In genomic region chr9:83583151-83584014, GRCh38 we compare ENCODE assay signal across 8 cellular contexts. TPM values are rescaled to one million over a fixed set of nuclear protein-coding genes. Genes with fewer than 3 reads are reported as not detected.
DNase-seq lines count a peak whose midpoint lies in the region; ATAC-seq and TF ChIP-seq lines count a peak whose summit lies in the region.

No MANE protein-coding gene starts in this region.

- H3K9me3 ChIP-seq in GM23248 (ENCODE audit: low read depth) = no peaks in the 10 kb centered on the region

- H3K4me1 ChIP-seq in GM23248 (ENCODE audit: insufficient read depth) = no peaks in the 10 kb centered on the region

- WGBS in GM23248 (ENCODE audit: low coverage in 1 of 2, low lambda C conversion rate in 2 of 2, missing lambda C conversion rate in 2 of 2), 2 experiments = 51 to 53% methylated on average over 6 of the region's 6 CpGs

- H4K20me1 ChIP-seq in GM23248 (ENCODE audit: insufficient read depth) = no peaks in the 10 kb centered on the region

- peaks cover 7% of the 10 kb centered on the region for H3K4me1 Mint-ChIP-seq in activated CD4-positive, alpha-beta memory T cell treated with anti-CD3 and anti-CD28 coated beads for 36 hours (ENCODE audit: low read depth)
- H3K4me1 Mint-ChIP-seq in glutamatergic neuron (ENCODE audit: low read depth, unreplicated experiment) = no peaks in the 10 kb centered on the region

- CTCF ChIA-PET in activated CD4-positive, alpha-beta memory T cell treated with anti-CD3 and anti-CD28 coated beads for 36 hours (lab: Charles Lee) = no interaction called here

- H3K4me2 ChIP-seq in GM23248 (ENCODE audit: unreplicated experiment) = no peak overlapping the region

- POLR2A ChIA-PET in activated CD4-positive, alpha-beta memory T cell treated with anti-CD3 and anti-CD28 coated beads for 36 hours (lab: Charles Lee) = no interaction called here

- peaks cover 17% of the 10 kb centered on the region for H3K36me3 Mint-ChIP-seq in activated CD4-positive, alpha-beta memory T cell treated with anti-CD3 and anti-CD28 coated beads for 36 hours
- H3K36me3 Mint-ChIP-seq in glutamatergic neuron (ENCODE audit: unreplicated experiment) = peaks cover 3% of the 10 kb centered on the region

- peak; percentile 85 for TF ChIP-seq CTCF in glutamatergic neuron (IDR thresholded peaks at IDR 0.05; ENCODE audit: partially characterized antibody, unreplicated experiment)

- H3K27ac ChIP-seq in GM23248 = no peak overlapping the region

- no peaks in the 10 kb centered on the region for H3K36me3 ChIP-seq in GM23248 (ENCODE audit: low read depth)

- H3K27me3 Mint-ChIP-seq in activated CD4-positive, alpha-beta memory T cell treated with anti-CD3 and anti-CD28 coated beads for 36 hours = no peaks in the 10 kb centered on the region
- H3K27me3 Mint-ChIP-seq in glutamatergic neuron (ENCODE audit: unreplicated experiment) = no peaks in the 10 kb centered on the region

- H2AFZ ChIP-seq in GM23248 = no peak overlapping the region

- peaks cover 12% of the 10 kb centered on the region for H3K9me3 Mint-ChIP-seq in activated CD4-positive, alpha-beta memory T cell treated with anti-CD3 and anti-CD28 coated beads for 36 hours
- H3K9me3 Mint-ChIP-seq in glutamatergic neuron (ENCODE audit: unreplicated experiment) = peaks cover 4% of the 10 kb centered on the region

- no peak for ATAC-seq in HG02678 (IDR thresholded peaks at IDR 0.05; ENCODE audit: unreplicated experiment)

- H3K27ac Mint-ChIP-seq in activated CD4-positive, alpha-beta memory T cell treated with anti-CD3 and anti-CD28 coated beads for 36 hours = no peak overlapping the region
- no peak overlapping the region for H3K27ac Mint-ChIP-seq in glutamatergic neuron (ENCODE audit: unreplicated experiment)

- in situ Hi-C loops in GM23248 (cut with MboI) = no loop called here

- no peaks in the 10 kb centered on the region for H3F3A ChIP-seq in GM23248 (ENCODE audit: insufficient read depth)

- H3K4me3 ChIP-seq in GM23248 = no peak overlapping the region

- intact Hi-C loops in activated CD4-positive, alpha-beta memory T cell treated with anti-CD3 and anti-CD28 coated beads for 36 hours (cut with micrococcal nuclease) = no loop called here

- peak; percentile 43 for DNase-seq in SKM-1 treated with dmso at 0.1 percent for 144 hours (lab: John Stamatoyannopoulos, UW; ENCODE audit: unreplicated experiment)
- DNase-seq in SKM-1 (lab: John Stamatoyannopoulos, UW; ENCODE audit: unreplicated experiment) = no peak
- peak; percentile 65 for DNase-seq in GM23248
- peak; percentile 34 for DNase-seq in NCI-H146 (lab: John Stamatoyannopoulos, UW)
- DNase-seq in activated CD4-positive, alpha-beta memory T cell treated with anti-CD3 and anti-CD28 coated beads for 36 hours = peak; percentile 37
- DNase-seq in glutamatergic neuron = peak; percentile 67
- DNase-seq in renal cortical epithelial cell (ENCODE audit: low read depth) = peak; percentile 61

- no peaks in the 10 kb centered on the region for H3K27me3 ChIP-seq in GM23248 (replicated peaks; ENCODE audit: insufficient read depth)

- H3K79me2 ChIP-seq in GM23248 (ENCODE audit: insufficient read depth) = no peaks in the 10 kb centered on the region

- no peak overlapping the region for H3K9ac ChIP-seq in GM23248

- H3K9me2 ChIP-seq in GM23248 (ENCODE audit: insufficient read depth) = no peaks in the 10 kb centered on the region

- no peak overlapping the region for H3K4me3 Mint-ChIP-seq in activated CD4-positive, alpha-beta memory T cell treated with anti-CD3 and anti-CD28 coated beads for 36 hours
- H3K4me3 Mint-ChIP-seq in glutamatergic neuron (ENCODE audit: unreplicated experiment) = no peak overlapping the region

RNA-seq across cellular contexts. Expression of gene IDNK, which starts 39.6 kb away (rescaled TPM):
- 1.0 and 1.6 TPM in 2 replicates for total RNA-seq in GM23248 (2014; rRNA removed; shearing (Covaris generic))
- polyA plus RNA-seq in GM23248 (2016; fragmentation: Nextera tagmentation; extraction: Ambion mirVana) = 4.8 and 5.9 TPM in 2 replicates
- 1 to 10 TPM; 4.4 to 5.0 TPM for total RNA-seq in activated CD4-positive, alpha-beta memory T cell treated with anti-CD3 and anti-CD28 coated beads for 36 hours
- total RNA-seq in glutamatergic neuron (ENCODE audit: unreplicated experiment) (2.8 TPM), renal cortical epithelial cell (4.6 and 11.5 TPM in 2 replicates)

RNA-seq across cellular contexts. Expression of gene FRMD3, which starts 45.2 kb away (rescaled TPM):
- total RNA-seq in GM23248 (2014; rRNA removed; shearing (Covaris generic)) = 0.13 and 0.32 TPM in 2 replicates
- 0.28 and 0.66 TPM in 2 replicates for polyA plus RNA-seq in GM23248 (2016; fragmentation: Nextera tagmentation; extraction: Ambion mirVana)
- total RNA-seq in activated CD4-positive, alpha-beta memory T cell treated with anti-CD3 and anti-CD28 coated beads for 36 hours = under 1 TPM; 0.27 to 0.62 TPM
- total RNA-seq in glutamatergic neuron (ENCODE audit: unreplicated experiment) (20.7 TPM), renal cortical epithelial cell (1.0 and 3.5 TPM in 2 replicates)
